ENCODE assay signal across 16 cellular contexts in the genomic region with DNA sequence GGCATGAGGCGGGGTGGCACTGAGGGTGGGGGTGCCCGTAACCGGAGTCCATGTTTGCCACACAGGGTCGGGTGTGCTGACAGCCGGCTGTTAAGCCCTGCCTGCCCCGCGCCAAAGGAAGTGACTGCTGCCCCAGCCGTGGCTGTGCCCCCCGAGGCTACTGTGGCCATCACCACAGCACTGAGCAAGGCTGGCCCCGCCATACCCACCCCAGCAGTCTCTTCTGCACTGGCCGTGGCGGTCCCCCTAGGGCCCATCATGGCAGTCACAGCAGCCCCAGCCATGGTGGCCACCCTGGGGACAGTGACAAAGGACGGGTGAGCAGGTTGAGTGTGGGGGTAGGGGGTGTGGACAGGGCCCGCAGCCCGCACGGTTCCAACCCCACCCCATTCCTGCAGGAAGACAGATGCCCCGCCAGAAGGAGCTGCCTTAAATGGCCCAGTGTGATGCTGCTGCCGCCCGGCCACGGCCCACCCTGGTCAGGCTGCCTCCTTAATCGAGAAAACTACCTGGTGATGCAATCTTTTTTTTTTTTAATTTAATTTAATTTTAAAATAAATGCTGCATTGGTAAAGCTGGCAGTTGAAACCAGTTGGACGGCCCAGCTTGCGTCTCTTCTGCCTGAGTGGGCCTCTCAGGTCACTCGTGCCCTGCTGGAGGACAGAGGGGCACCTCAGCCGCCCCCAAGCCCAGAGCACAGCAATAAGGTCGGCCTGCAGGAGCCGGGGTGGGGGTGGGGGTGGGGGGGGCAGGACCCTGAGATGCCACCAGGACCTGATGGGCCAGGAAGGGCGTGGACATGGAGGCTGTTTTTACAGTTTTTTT. TPM values are rescaled to one million over a fixed set of nuclear protein-coding genes. Genes with fewer than 3 reads are reported as not detected.
A peak's percentile ranks its signal among the peaks of the same experiment; 100 is the strongest.
DNase-seq lines count a peak whose midpoint lies in the region; ATAC-seq and TF ChIP-seq lines count a peak whose summit lies in the region.
"Had no signal": no experiment of that assay in that cellular context is flagged by ENCODE, and none has a peak within 500 bp of the region (broad histone marks: within the 10 kb centered on the region; RNA-seq: fewer than 3 reads in every experiment).

No MANE protein-coding gene starts in this region.

- WGBS in HUES64, result 91% methylated on average over 27 of the region's 28 CpGs

- TF ChIP-seq CTCF in chondrocyte (IDR thresholded peaks at IDR 0.05) (no peak), neural cell (IDR thresholded peaks at IDR 0.05; ENCODE audit: poor library complexity, severe bottlenecking) (no peak), ascending aorta (IDR thresholded peaks at IDR 0.05) (no peak)

- no peaks in the 10 kb centered on the region for H3K9me2 ChIP-seq in neural cell (ENCODE audit: insufficient read depth, low read length)

- H2AFZ ChIP-seq in neural cell (ENCODE audit: low read depth, low read length), result no peak overlapping the region

- H3K27me3 ChIP-seq in CD4-positive, CD25-positive, alpha-beta regulatory T cell (ENCODE audit: control insufficient read depth, insufficient read depth, low read length), result no peaks in the 10 kb centered on the region
- H3K27me3 ChIP-seq in HUES64 (ENCODE audit: insufficient read depth, low read length), result no peaks in the 10 kb centered on the region
- H3K27me3 ChIP-seq in neural cell (ENCODE audit: insufficient read depth, low read depth, low read length), result no peaks in the 10 kb centered on the region
- no peaks in the 10 kb centered on the region for H3K27me3 ChIP-seq in ascending aorta
- H3K27me3 ChIP-seq: BE2C had no signal

- H3K9me3 ChIP-seq in CD4-positive, CD25-positive, alpha-beta regulatory T cell (ENCODE audit: control insufficient read depth in 2 of 2, low read length in 2 of 2), result no peaks in the 10 kb centered on the region
- H3K9me3 ChIP-seq in HUES64 (ENCODE audit: insufficient read depth, low read depth, low read length), result no peaks in the 10 kb centered on the region
- no peaks in the 10 kb centered on the region for H3K9me3 ChIP-seq in neural cell (ENCODE audit: low read length)
- no peaks in the 10 kb centered on the region for H3K9me3 ChIP-seq in ascending aorta
- H3K9me3 ChIP-seq: BE2C had no signal

- no peak for TF ChIP-seq EP300 in neural cell (conservative IDR thresholded peaks at IDR 0.05; ENCODE audit: poor library complexity, severe bottlenecking)

- H3K9ac ChIP-seq in HUES64 (ENCODE audit: low read depth, low read length) (no peak overlapping the region), neural cell (ENCODE audit: low read length) (no peak overlapping the region)

- H3F3A ChIP-seq in neural cell (ENCODE audit: insufficient read depth, low read length, poor library complexity, severe bottlenecking), result no peaks in the 10 kb centered on the region

- no peaks in the 10 kb centered on the region for H4K20me1 ChIP-seq in neural cell (ENCODE audit: insufficient read depth)

- H3K9me3 Mint-ChIP-seq in CD4-positive, CD25-positive, alpha-beta regulatory T cell, result no peaks in the 10 kb centered on the region
- H3K9me3 Mint-ChIP-seq in chondrocyte (ENCODE audit: low read depth), result no peaks in the 10 kb centered on the region

- no peaks in the 10 kb centered on the region for H3K27me3 Mint-ChIP-seq in CD4-positive, CD25-positive, alpha-beta regulatory T cell
- H3K27me3 Mint-ChIP-seq in chondrocyte (ENCODE audit: low read depth), result no peaks in the 10 kb centered on the region

- no peaks in the 10 kb centered on the region for H3K79me2 ChIP-seq in neural cell (replicated peaks; ENCODE audit: insufficient read depth, low read length)

- peaks cover 7% of the 10 kb centered on the region for H3K36me3 Mint-ChIP-seq in CD4-positive, CD25-positive, alpha-beta regulatory T cell
- H3K36me3 Mint-ChIP-seq in chondrocyte (ENCODE audit: low read depth), result peaks cover 9% of the 10 kb centered on the region

- peaks cover 32% of the 10 kb centered on the region for H3K36me3 ChIP-seq in CD4-positive, CD25-positive, alpha-beta regulatory T cell (ENCODE audit: control insufficient read depth, insufficient read depth, low read length)
- peaks cover 52% of the 10 kb centered on the region for H3K36me3 ChIP-seq in HUES64 (ENCODE audit: insufficient read depth, low read length)
- H3K36me3 ChIP-seq in neural cell (ENCODE audit: insufficient read depth, low read length), result no peaks in the 10 kb centered on the region
- peaks cover 52 to 58% of the 10 kb centered on the region in 2 donors for H3K36me3 ChIP-seq in ascending aorta

- no peak for ATAC-seq in CD4-positive, CD25-positive, alpha-beta regulatory T cell (ENCODE audit: low read depth in 2 of 2)
- ATAC-seq in HG02970 (IDR thresholded peaks at IDR 0.05; ENCODE audit: low FRiP score, unreplicated experiment), result no peak

- TF ChIP-seq RAD21 in neural cell (conservative IDR thresholded peaks at IDR 0.05), result no peak

- H3K4me3 ChIP-seq in CD4-positive, CD25-positive, alpha-beta regulatory T cell (ENCODE audit: low read depth, low read length), result no peak overlapping the region
- H3K4me3 ChIP-seq in HUES64 (ENCODE audit: low read length), result no peak overlapping the region
- H3K4me3 ChIP-seq in neural cell (ENCODE audit: low read length), result no peak overlapping the region
- no peak overlapping the region for H3K4me3 ChIP-seq in ascending aorta

- H3K27ac Mint-ChIP-seq in CD4-positive, CD25-positive, alpha-beta regulatory T cell, result no peak overlapping the region
- H3K27ac Mint-ChIP-seq in chondrocyte (ENCODE audit: unreplicated experiment), result peak overlapping the region; percentile 36

- no peak overlapping the region for H3K4me2 ChIP-seq in neural cell (ENCODE audit: low read length)

- H3K4me1 ChIP-seq in CD4-positive, CD25-positive, alpha-beta regulatory T cell (ENCODE audit: control insufficient read depth, insufficient read depth, low read length, poor library complexity, severe bottlenecking), result peaks cover 17% of the 10 kb centered on the region
- H3K4me1 ChIP-seq in HUES64 (ENCODE audit: insufficient read depth, low read length), result peaks cover 6% of the 10 kb centered on the region; the same call in 1 of the 2 replicates
- no peaks in the 10 kb centered on the region for H3K4me1 ChIP-seq in ascending aorta
- H3K4me1 ChIP-seq: BE2C had no signal

- DNase-seq in CD4-positive, CD25-positive, alpha-beta regulatory T cell, result no peak
- DNase-seq in chondrocyte (ENCODE audit: low spot score), result no peak
- no peak for DNase-seq in ascending aorta (ENCODE audit: low spot score in 2 of 2)
- DNase-seq in COR-L47 (lab: John Stamatoyannopoulos, UW), result no peak
- no peak for DNase-seq in NCI-H2107 (lab: John Stamatoyannopoulos, UW)
- DNase-seq: activated CD4-positive, CD25-positive, alpha-beta regulatory T cell treated with anti-CD3 and anti-CD28 coated beads, Interleukin-2, amount 50 U/mL, for 72 hours; BE2C; effector memory CD4-positive, alpha-beta T cell; GDM1; NK-92 treated with Interleukin-12 subunit alpha and Interleukin-12 subunit beta, amount 100 ng/mL, for 24 hours; stimulated activated CD4-positive, alpha-beta T cell treated with anti-CD3 and anti-CD28 coated beads, Interleukin-1b, Interleukin-23, amount 100 ng/mL, for 48 hours had no signal

- H3K4me1 Mint-ChIP-seq in CD4-positive, CD25-positive, alpha-beta regulatory T cell, result peaks cover 0 to 28% (median 3%) of the 10 kb centered on the region in 4 donors
- H3K4me1 Mint-ChIP-seq in chondrocyte (ENCODE audit: low read depth), result peaks cover 17% of the 10 kb centered on the region

- no peak overlapping the region for H3K4me3 Mint-ChIP-seq in CD4-positive, CD25-positive, alpha-beta regulatory T cell
- no peak overlapping the region for H3K4me3 Mint-ChIP-seq in chondrocyte (ENCODE audit: unreplicated experiment)

- H3K27ac ChIP-seq in CD4-positive, CD25-positive, alpha-beta regulatory T cell (ENCODE audit: insufficient read depth, low read length, poor library complexity, severe bottlenecking), result peak overlapping the region; percentile 23
- H3K27ac ChIP-seq in HUES64 (ENCODE audit: low read depth, low read length) (peak overlapping the region; percentile 18; the same call in 1 of the 2 replicates), neural cell (ENCODE audit: low read length) (no peak overlapping the region), ascending aorta (no peak overlapping the region)

- intact Hi-C loops in ascending aorta (cut with DNase I), result no loop called here

RNA-seq across cellular contexts. Expression of a gene that starts 30.8 kb away (rescaled TPM):
- total RNA-seq in CD4-positive, CD25-positive, alpha-beta regulatory T cell, result 220 TPM
- 10 to 100 TPM; 16.2 to 29.7 (median 17.6) TPM for polyA plus RNA-seq in CD4-positive, CD25-positive, alpha-beta regulatory T cell
- polyA plus RNA-seq in HUES64 (2013, experiment 1 of 2), result 31.3 TPM
- 37.2 TPM for polyA plus RNA-seq in HUES64 (2013, experiment 2 of 2)
- total RNA-seq in chondrocyte (103 to 110 TPM (median 104 TPM) in 3 replicates), ascending aorta (98.8 TPM)
- polyA plus RNA-seq in neural cell, result 58.9 and 90.1 TPM in 2 replicates
- 140 and 167 TPM in 2 replicates for polyA minus RNA-seq in neural cell

RNA-seq across cellular contexts. Expression of a gene that starts 37.3 kb away (rescaled TPM):
- total RNA-seq in CD4-positive, CD25-positive, alpha-beta regulatory T cell, result 1.9 TPM
- polyA plus RNA-seq in CD4-positive, CD25-positive, alpha-beta regulatory T cell, result under 1 TPM; 0.06 to 0.95 (median 0.28) TPM
- 3.0 TPM for polyA plus RNA-seq in HUES64 (2013, experiment 1 of 2)
- polyA plus RNA-seq in HUES64 (2013, experiment 2 of 2), result 3.8 TPM
- total RNA-seq in chondrocyte, result 1.5 to 46.5 TPM (median 46.5 TPM) in 3 replicates
- not detected in 2 replicates for polyA plus RNA-seq in neural cell
- not detected in 2 replicates for polyA minus RNA-seq in neural cell
- not detected for total RNA-seq in ascending aorta
- total RNA-seq: frontal cortex had no signal

RNA-seq across cellular contexts. Expression of a gene that starts 42.6 kb away (rescaled TPM):
- total RNA-seq in CD4-positive, CD25-positive, alpha-beta regulatory T cell, result not detected
- not detected for polyA plus RNA-seq in CD4-positive, CD25-positive, alpha-beta regulatory T cell
- not detected for polyA plus RNA-seq in HUES64 (2013, experiment 1 of 2)
- not detected for polyA plus RNA-seq in HUES64 (2013, experiment 2 of 2)
- 0.99 to 1.6 TPM in 2 of 3 replicates, not detected in the other for total RNA-seq in chondrocyte
- not detected in 2 replicates for polyA plus RNA-seq in neural cell
- polyA minus RNA-seq in neural cell, result not detected in 2 replicates
- not detected for total RNA-seq in ascending aorta
- total RNA-seq: frontal cortex, mononuclear cell had no signal

Comparison
In these comparisons a context has a peak if more than half of its experiments do, and no peak if none do; other contexts are left out.
1. H3K27ac ChIP-seq: peak in CD4-positive, CD25-positive, alpha-beta regulatory T cell (single experiment) and HUES64 (single experiment); none in neural cell (single experiment) and ascending aorta (0 of 2).